24 cellular contexts compared by ENCODE assay signal in the genomic region with DNA sequence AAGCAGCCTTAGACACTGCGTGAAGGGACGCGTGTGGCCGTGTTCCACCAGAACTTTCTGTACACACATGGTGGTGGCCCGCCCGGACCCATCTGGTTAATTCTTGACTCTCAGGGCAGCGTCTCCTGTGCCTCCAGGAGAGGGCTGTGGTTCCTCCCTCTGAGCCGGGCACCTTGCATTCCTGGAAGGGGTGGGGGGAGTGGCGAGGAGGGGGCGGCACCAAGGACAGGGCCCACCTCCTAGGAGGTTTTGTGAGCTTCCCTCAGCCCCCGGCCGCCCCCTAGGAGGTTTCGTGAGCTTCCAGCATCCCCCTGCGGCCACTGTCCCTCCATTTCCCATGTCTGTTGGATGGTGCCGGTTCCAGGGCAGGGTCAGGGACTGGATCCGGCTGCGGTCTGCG.
"Had no signal": no experiment of that assay in that cellular context is flagged by ENCODE, and none has a peak within 500 bp of the region (broad histone marks: within the 10 kb centered on the region; RNA-seq: fewer than 3 reads in every experiment).

No MANE protein-coding gene starts in this region.

- H3K4me1 Mint-ChIP-seq: brain had no signal

- H3K36me3 Mint-ChIP-seq: activated CD4-positive, alpha-beta memory T cell treated with anti-CD3 and anti-CD28 coated beads for 36 hours had no signal

- H3K27me3 Mint-ChIP-seq: activated CD4-positive, alpha-beta memory T cell treated with anti-CD3 and anti-CD28 coated beads for 36 hours; activated CD4-positive, alpha-beta T cell treated with anti-CD3 and anti-CD28 coated beads, Interleukin-2, amount 10 ng/mL, durations not matched to agents 7 days and 5 days; activated naive CD8-positive, alpha-beta T cell; activated T-helper 17 cell treated with anti-CD3 and anti-CD28 coated beads, Interleukin-2, amount 50 U/mL, for 72 hours; brain; central memory CD8-positive, alpha-beta T cell; T-cell had no signal

- H3K9me3 Mint-ChIP-seq: activated CD4-positive, alpha-beta memory T cell treated with anti-CD3 and anti-CD28 coated beads for 36 hours; activated naive CD4-positive, alpha-beta T cell treated with anti-CD3 and anti-CD28 coated beads for 36 hours; activated T-helper 17 cell treated with anti-CD3 and anti-CD28 coated beads, Interleukin-2, amount 50 U/mL, for 72 hours; central memory CD8-positive, alpha-beta T cell; T-cell had no signal

- H3K27ac ChIP-seq: SK-N-MC had no signal

- DNase-seq: activated CD4-positive, alpha-beta memory T cell treated with anti-CD3 and anti-CD28 coated beads for 36 hours; activated CD4-positive, alpha-beta T cell treated with anti-CD3 and anti-CD28 coated beads, Interleukin-2, amount 10 ng/mL, durations not matched to agents 7 days and 5 days; activated CD4-positive, CD25-positive, alpha-beta regulatory T cell; activated gamma-delta T cell; activated naive CD4-positive, alpha-beta T cell treated with anti-CD3 and anti-CD28 coated beads for 36 hours; activated T-cell treated with anti-CD3 and anti-CD28 coated beads for 4 hours; activated T-cell treated with anti-CD3 and anti-CD28 coated beads, Interleukin-2, amount 50 U/mL, for 48 hours; amygdala; MM.1S; NCI-H1105; NCI-H1436; NCI-H1694 treated with DMSO at 0.1 percent for 48 hours; NCI-H2029 treated with DMSO at 0.1 percent for 48 hours; NCI-H345; NCI-H510A treated with DMSO at 0.1 percent for 48 hours; NCI-H748 treated with DMSO at 0.1 percent for 48 hours; T-cell; T-helper 2 cell; T1000 had no signal

- ATAC-seq: activated T-helper 17 cell treated with anti-CD3 and anti-CD28 coated beads, Interleukin-2, amount 50 U/mL, for 72 hours; T-cell had no signal

- H3K27ac Mint-ChIP-seq: activated CD4-positive, alpha-beta memory T cell treated with anti-CD3 and anti-CD28 coated beads for 36 hours; activated CD4-positive, alpha-beta T cell treated with anti-CD3 and anti-CD28 coated beads, Interleukin-2, amount 10 ng/mL, durations not matched to agents 7 days and 5 days; activated naive CD4-positive, alpha-beta T cell treated with anti-CD3 and anti-CD28 coated beads for 36 hours; activated naive CD8-positive, alpha-beta T cell; activated T-helper 17 cell treated with anti-CD3 and anti-CD28 coated beads, Interleukin-2, amount 50 U/mL, for 72 hours; brain; T-cell had no signal

- H3K4me3 ChIP-seq: SK-N-MC had no signal

- H3K4me3 Mint-ChIP-seq: activated CD4-positive, alpha-beta memory T cell treated with anti-CD3 and anti-CD28 coated beads for 36 hours; activated CD4-positive, alpha-beta T cell treated with anti-CD3 and anti-CD28 coated beads, Interleukin-2, amount 10 ng/mL, durations not matched to agents 7 days and 5 days; activated naive CD4-positive, alpha-beta T cell treated with anti-CD3 and anti-CD28 coated beads for 36 hours; activated naive CD8-positive, alpha-beta T cell; activated T-helper 17 cell treated with anti-CD3 and anti-CD28 coated beads, Interleukin-2, amount 50 U/mL, for 72 hours; brain; central memory CD8-positive, alpha-beta T cell; T-cell had no signal
